Comparison of ENCODE assay signal across 1 cellular context in the genomic region with DNA sequence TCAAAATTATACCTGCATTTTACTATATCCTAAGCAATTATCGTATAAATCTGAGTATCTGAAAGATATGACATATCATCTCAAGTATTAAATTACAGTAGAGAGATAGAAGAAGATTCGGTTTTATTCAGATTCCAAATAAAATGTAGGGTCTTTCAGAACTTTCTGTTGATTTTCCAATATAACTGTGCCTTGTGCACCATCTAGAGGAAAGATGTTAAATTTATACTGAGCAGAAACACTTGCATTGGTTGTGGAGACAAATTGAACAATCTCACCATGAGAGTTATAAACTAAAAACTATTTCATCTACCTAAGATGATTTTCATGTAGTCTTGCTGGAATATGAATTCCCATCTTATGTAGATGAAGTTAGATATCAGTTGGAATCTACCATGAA.
TF ChIP-seq lines count a peak whose summit lies in the region.

No MANE protein-coding gene starts in this region.

TF ChIP-seq in GM12878, 131 proteins besides CTCF, POLR2A, EP300 and RAD21 (continued from another document):
- no peak for TF ChIP-seq STAT3 (IDR thresholded peaks at IDR 0.05; ENCODE audit: low read depth, low read length)
- no peak for TF ChIP-seq KLF5 (IDR thresholded peaks at IDR 0.05; ENCODE audit: partially characterized antibody)
- TF ChIP-seq CHD1 (IDR thresholded peaks at IDR 0.05; ENCODE audit: low read depth, low read length), result no peak
- no peak for TF ChIP-seq RAD51 (IDR thresholded peaks at IDR 0.05)
- TF ChIP-seq NFIC (IDR thresholded peaks at IDR 0.05; ENCODE audit: low read depth, low read length), result no peak
- TF ChIP-seq, protein P1, sequence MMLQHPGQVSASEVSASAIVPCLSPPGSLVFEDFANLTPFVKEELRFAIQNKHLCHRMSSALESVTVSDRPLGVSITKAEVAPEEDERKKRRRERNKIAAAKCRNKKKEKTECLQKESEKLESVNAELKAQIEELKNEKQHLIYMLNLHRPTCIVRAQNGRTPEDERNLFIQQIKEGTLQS (IDR thresholded peaks at IDR 0.05; ENCODE audit: borderline replicate concordance, extremely low read depth, low read depth, low read length), result no peak
- no peak for TF ChIP-seq POLR2AphosphoS2 (IDR thresholded peaks at IDR 0.05; ENCODE audit: low read depth, low read length)
- no peak for TF ChIP-seq CHD4 (IDR thresholded peaks at IDR 0.05)
- TF ChIP-seq YBX1 (IDR thresholded peaks at IDR 0.05), result no peak
- TF ChIP-seq ZNF622 (IDR thresholded peaks at IDR 0.05), result no peak
- TF ChIP-seq NFXL1 (IDR thresholded peaks at IDR 0.05; ENCODE audit: borderline replicate concordance), result no peak
- no peak for TF ChIP-seq TCF12 (IDR thresholded peaks at IDR 0.05; ENCODE audit: low read depth, low read length)
TF ChIP-seq in GM12878: peak in this region for 0.
